In the genomic region with DNA sequence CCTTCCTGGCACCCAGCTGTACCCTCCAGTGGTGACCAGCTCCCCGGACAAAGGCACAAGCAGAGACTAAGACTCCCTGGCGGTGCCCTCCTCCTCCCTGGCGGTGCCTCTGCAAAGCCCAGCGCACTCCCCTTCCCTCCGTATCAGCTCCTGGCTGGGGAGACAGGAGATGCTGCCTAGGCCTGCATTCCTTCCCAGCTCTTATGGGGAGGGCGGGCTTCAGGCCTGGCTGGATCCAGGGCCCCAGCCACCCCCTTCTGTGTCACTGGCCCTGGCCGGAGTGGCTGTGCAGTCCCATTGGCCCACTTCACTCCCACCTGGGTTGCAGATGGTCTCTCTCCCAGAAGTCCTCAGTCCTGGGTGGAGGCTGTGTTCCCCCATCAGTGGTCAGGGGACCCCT, we compare ENCODE assay signal across 2 cellular contexts.
A peak's percentile ranks its signal among the peaks of the same experiment; 100 is the strongest.
TF ChIP-seq lines count a peak whose summit lies in the region.

No MANE protein-coding gene starts in this region.

TF ChIP-seq in HepG2, 621 proteins besides CTCF, POLR2A, EP300 and RAD21:
- TF ChIP-seq ZNF329 (CRISPR knock-in tag; IDR thresholded peaks at IDR 0.05; ENCODE audit: low read depth) (peak; percentile 98), AGO1 (IDR thresholded peaks at IDR 0.05; ENCODE audit: low read depth, low read length, poor library complexity, severe bottlenecking) (peak; percentile 24), ZNF431 (CRISPR knock-in tag; IDR thresholded peaks at IDR 0.05; ENCODE audit: borderline replicate concordance, low read depth) (no peak)
TF ChIP-seq in HepG2: peak in this region for 2.

TF ChIP-seq in WTC11, 78 proteins besides CTCF, POLR2A, EP300 and RAD21:
- TF ChIP-seq GTF2I (CRISPR knock-in tag; conservative IDR thresholded peaks at IDR 0.05), result 0 out of 2 replicates have a peak, but pooled peaks have one; percentile 33
- TF ChIP-seq, protein P1, sequence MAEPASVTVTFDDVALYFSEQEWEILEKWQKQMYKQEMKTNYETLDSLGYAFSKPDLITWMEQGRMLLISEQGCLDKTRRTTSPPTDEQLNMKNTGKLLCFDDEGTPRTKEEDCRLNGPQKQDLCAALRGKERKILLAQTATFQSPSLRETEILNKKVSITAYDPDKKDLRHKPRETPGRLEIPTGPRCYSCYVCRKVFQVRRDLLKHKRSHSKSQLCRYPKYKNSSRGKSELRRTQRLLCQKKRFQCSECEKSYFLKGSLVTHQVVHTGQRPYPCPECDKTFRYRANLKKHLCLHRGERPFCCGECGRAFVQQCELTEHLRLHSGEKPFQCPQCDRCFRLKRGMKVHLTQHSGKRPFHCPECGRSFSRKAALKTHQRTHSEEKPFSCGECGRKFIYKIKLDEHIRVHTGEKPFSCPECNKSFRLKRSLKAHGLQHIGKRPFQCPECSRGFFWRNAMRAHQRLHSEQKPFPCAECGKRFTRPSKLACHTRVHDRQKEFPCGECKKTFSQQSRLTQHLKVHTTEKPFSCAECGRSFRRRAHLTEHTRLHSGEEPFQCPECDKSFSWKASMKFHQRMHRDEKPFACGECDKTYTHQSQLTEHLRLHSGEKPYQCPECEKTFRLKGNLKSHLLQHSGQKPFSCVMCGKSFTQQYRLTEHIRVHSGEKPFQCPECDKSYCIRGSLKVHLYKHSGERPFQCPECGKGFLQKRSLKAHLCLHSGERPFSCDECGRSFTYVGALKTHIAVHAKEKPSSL (CRISPR knock-in tag; conservative IDR thresholded peaks at IDR 0.05), result no peak
- no peak for TF ChIP-seq JAZF1 (CRISPR knock-in tag; IDR thresholded peaks at IDR 0.05)
- no peak for TF ChIP-seq ZNF138 (CRISPR knock-in tag; conservative IDR thresholded peaks at IDR 0.05)
- no peak for TF ChIP-seq TEAD1 (CRISPR knock-in tag; IDR thresholded peaks at IDR 0.05)
